8 cellular contexts compared by ENCODE assay signal in genomic region chr15:40764766-40765136, GRCh38. TPM values are rescaled to one million over a fixed set of nuclear protein-coding genes. Genes with fewer than 3 reads are reported as not detected.
DNase-seq lines count a peak whose midpoint lies in the region; ATAC-seq and TF ChIP-seq lines count a peak whose summit lies in the region.

No MANE protein-coding gene starts in this region.

- H3K36me3 Mint-ChIP-seq in Caco-2 (ENCODE audit: insufficient read depth, unreplicated experiment) = peaks cover 40% of the 10 kb centered on the region

- H3K27ac ChIP-seq in osteoblast (ENCODE audit: low read depth, low read length) (peak overlapping the region; percentile 26), foreskin keratinocyte (no peak overlapping the region)

- peaks cover 9% of the 10 kb centered on the region for H4K20me1 ChIP-seq in osteoblast (ENCODE audit: insufficient read depth, low read length)

- H3K4me3 Mint-ChIP-seq in Caco-2 (ENCODE audit: unreplicated experiment) = peak overlapping the region; percentile 86

- peak overlapping the region; percentile 93 for H3K4me2 ChIP-seq in osteoblast (ENCODE audit: insufficient read depth, low read length)

- H3K4me1 ChIP-seq in Caco-2 = peaks cover 7% of the 10 kb centered on the region; the same call in 1 of the 2 replicates
- peaks cover 17% of the 10 kb centered on the region for H3K4me1 ChIP-seq in NT2/D1 (ENCODE audit: insufficient read depth, insufficient read length)
- peaks cover 43% of the 10 kb centered on the region for H3K4me1 ChIP-seq in osteoblast (ENCODE audit: insufficient read depth, low read length)
- peaks cover 19% of the 10 kb centered on the region for H3K4me1 ChIP-seq in foreskin keratinocyte

- H3K27me3 Mint-ChIP-seq in Caco-2 (ENCODE audit: insufficient read depth, unreplicated experiment) = no peaks in the 10 kb centered on the region

- H3K4me3 ChIP-seq in Caco-2 (ENCODE audit: low read depth, low read length) (peak overlapping the region; percentile 92), NT2/D1 (ENCODE audit: insufficient read length, low read depth) (peak overlapping the region; percentile 65), epithelial cell of esophagus (ENCODE audit: low read length) (peak overlapping the region; percentile 50), osteoblast (ENCODE audit: insufficient read depth, low read length) (peak overlapping the region; percentile 73)

- peak overlapping the region; percentile 90 for H3K27ac Mint-ChIP-seq in Caco-2 (ENCODE audit: unreplicated experiment)

- H3K9ac ChIP-seq in NT2/D1 (ENCODE audit: insufficient read length, low read depth) = peak overlapping the region; percentile 87

- H2AFZ ChIP-seq in osteoblast (ENCODE audit: low read length) = peak overlapping the region; percentile 56

- H3K9me3 ChIP-seq in Caco-2 (no peaks in the 10 kb centered on the region), NT2/D1 (ENCODE audit: insufficient read depth, low read length) (no peaks in the 10 kb centered on the region), osteoblast (ENCODE audit: low read depth, low read length) (no peaks in the 10 kb centered on the region)

- H3K4me1 Mint-ChIP-seq in Caco-2 (ENCODE audit: low read depth, unreplicated experiment) = peaks cover 11% of the 10 kb centered on the region

- TF ChIP-seq CTCF in Caco-2 (IDR thresholded peaks at IDR 0.05; ENCODE audit: insufficient read depth in 1 of 2, low read depth in 1 of 2, low read length in 1 of 2, severe bottlenecking in 1 of 2, unreplicated experiment in 1 of 2) (no peak), epithelial cell of esophagus (IDR thresholded peaks at IDR 0.05; ENCODE audit: insufficient read depth, low read depth, low read length, missing control alignments) (no peak), osteoblast (IDR thresholded peaks at IDR 0.05; ENCODE audit: extremely low read depth, low read depth, low read length) (no peak), foreskin keratinocyte (conservative IDR thresholded peaks at IDR 0.05) (no peak)

- CTCF ChIA-PET in Caco-2 (lab: Charles Lee) = interaction anchor here (0.7 to 5.7 kb wide), 7 partner anchors 11 to 127 kb away, joined by 3 to 25 read pairs (median 9); no protein-coding TSS in a partner anchor

- intact Hi-C loops in Caco-2 (cut with micrococcal nuclease; ENCODE audit: unreplicated experiment) = loop anchor here (2.0 to 10.0 kb wide), 2 partner anchors 18 to 200 kb away; partner anchors contain the start of genes CCDC32 and RPUSD2

- no peaks in the 10 kb centered on the region for H3K79me2 ChIP-seq in osteoblast (ENCODE audit: insufficient read depth, low read length)

- DNase-seq in Caco-2 (no peak), NT2/D1 (ENCODE audit: low read depth, low spot score) (no peak), epithelial cell of esophagus (ENCODE audit: low read depth) (no peak), osteoblast (ENCODE audit: insufficient read length, low spot score, missing footprints) (peak; percentile 77), foreskin keratinocyte (no peak), GDM1 (lab: John Stamatoyannopoulos, UW) (no peak)

- H3K9me3 Mint-ChIP-seq in Caco-2 (ENCODE audit: unreplicated experiment) = no peaks in the 10 kb centered on the region

- TSS peak; percentile 50 for BruUV-seq in Caco-2 (replicated peaks; lab: Mats Ljungman, UMichigan)

- POLR2A ChIA-PET in Caco-2 (lab: Charles Lee) = interaction anchor here (0.6 to 1.0 kb wide), 2 partner anchors 55 to 130 kb away, joined by 3 read pairs; partner anchors contain the start of gene VPS18

- ATAC-seq in GM19395 (IDR thresholded peaks at IDR 0.05; ENCODE audit: unreplicated experiment) = no peak
- ATAC-seq in foreskin keratinocyte = no peak
- ATAC-seq in HG02763 (IDR thresholded peaks at IDR 0.05; ENCODE audit: unreplicated experiment) = no peak

- no peaks in the 10 kb centered on the region for H3K27me3 ChIP-seq in Caco-2 (replicated peaks; ENCODE audit: control insufficient read depth, insufficient read depth, low read length)
- H3K27me3 ChIP-seq in NT2/D1 (ENCODE audit: insufficient read depth, insufficient read length) = no peaks in the 10 kb centered on the region
- peaks cover 5% of the 10 kb centered on the region for H3K27me3 ChIP-seq in osteoblast (ENCODE audit: insufficient read depth, low read length)
- no peaks in the 10 kb centered on the region for H3K27me3 ChIP-seq in foreskin keratinocyte

- H3K36me3 ChIP-seq in Caco-2 (ENCODE audit: control insufficient read depth, insufficient read depth, low read length) = peaks cover 1% of the 10 kb centered on the region; the same call in 1 of the 2 replicates
- peaks cover 24% of the 10 kb centered on the region for H3K36me3 ChIP-seq in NT2/D1 (ENCODE audit: insufficient read depth, insufficient read length, low read length)
- no peaks in the 10 kb centered on the region for H3K36me3 ChIP-seq in osteoblast (ENCODE audit: insufficient read depth, low read length)

RNA-seq across cellular contexts. Expression of gene GCHFR, which starts 0.9 kb away (rescaled TPM):
- total RNA-seq in Caco-2 (2022) (54.4 and 59.2 TPM in 2 replicates), osteoblast (4.4 and 4.7 TPM in 2 replicates), foreskin keratinocyte (7.3 and 9.0 TPM in 2 replicates)
- polyA plus RNA-seq in foreskin keratinocyte = 9.0 and 12.9 TPM in 2 replicates

RNA-seq across cellular contexts. Expression of gene C15orf62, which starts 5.0 kb away (rescaled TPM):
- total RNA-seq in Caco-2 (2022) = 0.91 and 1.3 TPM in 2 replicates
- total RNA-seq in osteoblast = under 0.01 and 0.29 TPM in 2 replicates
- 0.11 and 0.14 TPM in 2 replicates for total RNA-seq in foreskin keratinocyte
- 0.08 and 0.15 TPM in 2 replicates for polyA plus RNA-seq in foreskin keratinocyte

RNA-seq across cellular contexts. Expression of gene RMDN3, which starts 9.7 kb away (rescaled TPM):
- total RNA-seq in Caco-2 (2022) = 46.3 and 48.0 TPM in 2 replicates
- 18.6 and 19.9 TPM in 2 replicates for total RNA-seq in osteoblast
- total RNA-seq in foreskin keratinocyte = 18.7 and 20.6 TPM in 2 replicates
- 18.5 and 21.1 TPM in 2 replicates for polyA plus RNA-seq in foreskin keratinocyte

RNA-seq across cellular contexts. Expression of gene ZFYVE19, which starts 42.1 kb away (rescaled TPM):
- total RNA-seq in Caco-2 (2022) = 26.7 and 26.9 TPM in 2 replicates
- total RNA-seq in osteoblast = 17.4 and 18.0 TPM in 2 replicates
- 26.8 and 29.7 TPM in 2 replicates for total RNA-seq in foreskin keratinocyte
- polyA plus RNA-seq in foreskin keratinocyte = 31.9 and 34.5 TPM in 2 replicates

RNA-seq across cellular contexts. Expression of gene DNAJC17, which starts 42.5 kb away (rescaled TPM):
- total RNA-seq in Caco-2 (2022) (26.3 and 30.1 TPM in 2 replicates), osteoblast (14.8 and 15.6 TPM in 2 replicates), foreskin keratinocyte (46.6 and 54.4 TPM in 2 replicates)
- polyA plus RNA-seq in foreskin keratinocyte = 51.3 and 59.3 TPM in 2 replicates
